ENCODE assay signal across 10 cellular contexts in genomic region chr7:96076350-96076707, GRCh38.
DNase-seq lines count a peak whose midpoint lies in the region; ATAC-seq and TF ChIP-seq lines count a peak whose summit lies in the region.
"Had no signal": no experiment of that assay in that cellular context is flagged by ENCODE, and none has a peak within 500 bp of the region (broad histone marks: within the 10 kb centered on the region; RNA-seq: fewer than 3 reads in every experiment).

No MANE protein-coding gene starts in this region.

- ATAC-seq in heart left ventricle, result no peak
- ATAC-seq in left ventricle myocardium superior, result no peak
- no peak for ATAC-seq in activated T-helper 17 cell treated with anti-CD3 and anti-CD28 coated beads, Interleukin-2, amount 50 U/mL, for 72 hours (replicated peaks)
- ATAC-seq in GM18861 (IDR thresholded peaks at IDR 0.05; ENCODE audit: unreplicated experiment), result no peak

- intact Hi-C loops in heart left ventricle (cut with DNase I), result loop anchor here in 6 of 10 donors (1.0 to 10.0 kb wide), 6 partner anchors 159 to 988 kb away; no protein-coding TSS in a partner anchor
- intact Hi-C loops in left ventricle myocardium superior (cut with micrococcal nuclease), result no loop called here

- TF ChIP-seq CTCF in heart left ventricle (IDR thresholded peaks at IDR 0.05), result no peak
- no peak for TF ChIP-seq CTCF in kidney epithelial cell (IDR thresholded peaks at IDR 0.05; ENCODE audit: insufficient read depth, low read length, poor library complexity, severe bottlenecking)
- no peak for TF ChIP-seq CTCF in type B pancreatic cell (conservative IDR thresholded peaks at IDR 0.05)

- WGBS in heart left ventricle, 4 donors, result 20 to 32% (median 25%) methylated on average over 10 of the region's 10 CpGs

- H3K27me3 ChIP-seq in heart left ventricle (peaks cover 0 to 23% (median 0%) of the 10 kb centered on the region in 9 donors), kidney epithelial cell (ENCODE audit: control insufficient read depth, insufficient read depth, low read length) (no peaks in the 10 kb centered on the region)

- no peak for TF ChIP-seq POLR2A in heart left ventricle (IDR thresholded peaks at IDR 0.05)

- DNase-seq in heart left ventricle (no peak), left ventricle myocardium superior (no peak), kidney epithelial cell (ENCODE audit: low read depth) (no peak), type B pancreatic cell (ENCODE audit: extremely low spot score, unreplicated experiment) (no peak), NCI-H226 (no peak)
- DNase-seq in stimulated activated CD8-positive, alpha-beta memory T cell treated with anti-CD3 and anti-CD28 coated beads, Interleukin-4, amount 100 ng/mL, for 48 hours, result no peak
- DNase-seq: cerebellar nuclear complex, MV-4-11 had no signal

- no peak overlapping the region for H3K27ac Mint-ChIP-seq in activated T-helper 17 cell treated with anti-CD3 and anti-CD28 coated beads, Interleukin-2, amount 50 U/mL, for 72 hours
- peak overlapping the region; percentile 75 for H3K27ac Mint-ChIP-seq in type B pancreatic cell

- H3K4me3 ChIP-seq in heart left ventricle (peak overlapping the region in 11 of 12 donors; percentile 31 to 71 (median 55)), kidney epithelial cell (ENCODE audit: low read depth, low read length) (peak overlapping the region; percentile 43)

- H3K9me3 Mint-ChIP-seq in activated T-helper 17 cell treated with anti-CD3 and anti-CD28 coated beads, Interleukin-2, amount 50 U/mL, for 72 hours, result no peaks in the 10 kb centered on the region
- H3K9me3 Mint-ChIP-seq in type B pancreatic cell, result no peaks in the 10 kb centered on the region

- H3K4me1 ChIP-seq in heart left ventricle, result peaks cover 0 to 9% (median 4%) of the 10 kb centered on the region in 12 donors

- peak overlapping the region; percentile 74 for H3K4me3 Mint-ChIP-seq in activated T-helper 17 cell treated with anti-CD3 and anti-CD28 coated beads, Interleukin-2, amount 50 U/mL, for 72 hours
- H3K4me3 Mint-ChIP-seq in type B pancreatic cell, result peak overlapping the region; percentile 98

- H3K9me3 ChIP-seq in heart left ventricle, result no peaks in the 10 kb centered on the region

- peaks cover 5% of the 10 kb centered on the region for H3K4me1 Mint-ChIP-seq in activated T-helper 17 cell treated with anti-CD3 and anti-CD28 coated beads, Interleukin-2, amount 50 U/mL, for 72 hours
- H3K4me1 Mint-ChIP-seq in type B pancreatic cell (ENCODE audit: unreplicated experiment), result peaks cover 3% of the 10 kb centered on the region

- H3K27ac ChIP-seq in heart left ventricle, result no peak overlapping the region

- H3K36me3 ChIP-seq in heart left ventricle, result no peaks in the 10 kb centered on the region
- H3K36me3 ChIP-seq in kidney epithelial cell (ENCODE audit: control insufficient read depth, insufficient read depth, low read length), result no peaks in the 10 kb centered on the region

- peaks cover 35% of the 10 kb centered on the region for H3K27me3 Mint-ChIP-seq in activated T-helper 17 cell treated with anti-CD3 and anti-CD28 coated beads, Interleukin-2, amount 50 U/mL, for 72 hours
- H3K27me3 Mint-ChIP-seq in type B pancreatic cell, result peaks cover 11% of the 10 kb centered on the region

- no peaks in the 10 kb centered on the region for H3K36me3 Mint-ChIP-seq in activated T-helper 17 cell treated with anti-CD3 and anti-CD28 coated beads, Interleukin-2, amount 50 U/mL, for 72 hours (ENCODE audit: low read depth)
- H3K36me3 Mint-ChIP-seq in type B pancreatic cell, result no peaks in the 10 kb centered on the region
